1 cellular context compared by ENCODE assay signal in the genomic region with DNA sequence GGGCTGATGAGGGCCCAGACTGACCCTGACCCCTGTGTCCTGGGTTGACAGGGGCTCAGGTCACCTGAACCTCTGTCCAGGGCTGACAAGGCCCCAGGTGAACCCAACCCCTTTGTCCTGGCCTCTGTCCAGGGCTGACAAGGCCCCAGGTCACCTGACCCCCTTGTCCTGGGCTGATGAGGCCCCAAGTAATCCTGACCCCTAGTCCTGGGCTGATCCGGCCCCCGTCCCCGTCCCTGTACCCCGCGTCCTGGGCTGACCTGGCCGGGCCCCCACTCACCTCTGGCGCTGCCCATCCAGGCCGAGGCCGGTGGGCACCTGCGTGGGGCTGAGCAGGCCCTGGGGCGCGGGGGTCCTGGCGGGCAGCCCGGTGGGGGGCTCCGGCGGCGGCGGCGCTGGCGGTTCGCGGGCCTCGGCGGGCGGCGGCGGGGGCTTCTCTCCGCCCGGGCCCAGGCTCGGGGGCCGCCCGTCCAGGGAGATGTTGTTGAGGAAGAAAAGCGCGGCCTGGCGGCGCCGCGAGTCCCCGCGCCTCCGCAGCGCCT.
TF ChIP-seq lines count a peak whose summit lies in the region.

No MANE protein-coding gene starts in this region.

TF ChIP-seq in K562, 482 proteins besides CTCF, POLR2A, EP300 and RAD21:
- TF ChIP-seq RAD51 (IDR thresholded peaks at IDR 0.05; ENCODE audit: borderline replicate concordance, low read depth) (0 out of 2 replicates have a peak, but pooled peaks have one; percentile 25), CBFA2T3 (IDR thresholded peaks at IDR 0.05) (no peak), ZNF830 (CRISPR knock-in tag; IDR thresholded peaks at IDR 0.05) (no peak), SAP30 (IDR thresholded peaks at IDR 0.05; ENCODE audit: borderline replicate concordance, insufficient read depth, low read depth, low read length, poor library complexity, severe bottlenecking) (peak; percentile 46), ESRRA (IDR thresholded peaks at IDR 0.05; ENCODE audit: borderline replicate concordance, low read depth) (peak; percentile 36; the same call in 1 of the 2 replicates), IFI16 (CRISPR knock-in tag; IDR thresholded peaks at IDR 0.05) (no peak), NFIC (IDR thresholded peaks at IDR 0.05) (peak; percentile 59), GATA2 (CRISPR knock-in tag; IDR thresholded peaks at IDR 0.05) (no peak), SIN3A (IDR thresholded peaks at IDR 0.05; ENCODE audit: borderline replicate concordance in 2 of 2, control insufficient read depth in 1 of 2, low read depth in 2 of 2, low read length in 2 of 2) (0 out of 4 replicates have a peak, but pooled peaks of 1 of the 2 experiments have one; percentile 5), PHF8 (IDR thresholded peaks at IDR 0.05; ENCODE audit: borderline replicate concordance, low read length) (peak; percentile 47; the same call in 1 of the 2 replicates), SMARCA5 (IDR thresholded peaks at IDR 0.05) (no peak), JUNB (CRISPR knock-in tag; conservative IDR thresholded peaks at IDR 0.05) (no peak), HMGN3 (IDR thresholded peaks at IDR 0.05; ENCODE audit: borderline replicate concordance, extremely low read depth, insufficient read length, low read depth, low read length) (peak; percentile 0)
- TF ChIP-seq, protein P1, sequence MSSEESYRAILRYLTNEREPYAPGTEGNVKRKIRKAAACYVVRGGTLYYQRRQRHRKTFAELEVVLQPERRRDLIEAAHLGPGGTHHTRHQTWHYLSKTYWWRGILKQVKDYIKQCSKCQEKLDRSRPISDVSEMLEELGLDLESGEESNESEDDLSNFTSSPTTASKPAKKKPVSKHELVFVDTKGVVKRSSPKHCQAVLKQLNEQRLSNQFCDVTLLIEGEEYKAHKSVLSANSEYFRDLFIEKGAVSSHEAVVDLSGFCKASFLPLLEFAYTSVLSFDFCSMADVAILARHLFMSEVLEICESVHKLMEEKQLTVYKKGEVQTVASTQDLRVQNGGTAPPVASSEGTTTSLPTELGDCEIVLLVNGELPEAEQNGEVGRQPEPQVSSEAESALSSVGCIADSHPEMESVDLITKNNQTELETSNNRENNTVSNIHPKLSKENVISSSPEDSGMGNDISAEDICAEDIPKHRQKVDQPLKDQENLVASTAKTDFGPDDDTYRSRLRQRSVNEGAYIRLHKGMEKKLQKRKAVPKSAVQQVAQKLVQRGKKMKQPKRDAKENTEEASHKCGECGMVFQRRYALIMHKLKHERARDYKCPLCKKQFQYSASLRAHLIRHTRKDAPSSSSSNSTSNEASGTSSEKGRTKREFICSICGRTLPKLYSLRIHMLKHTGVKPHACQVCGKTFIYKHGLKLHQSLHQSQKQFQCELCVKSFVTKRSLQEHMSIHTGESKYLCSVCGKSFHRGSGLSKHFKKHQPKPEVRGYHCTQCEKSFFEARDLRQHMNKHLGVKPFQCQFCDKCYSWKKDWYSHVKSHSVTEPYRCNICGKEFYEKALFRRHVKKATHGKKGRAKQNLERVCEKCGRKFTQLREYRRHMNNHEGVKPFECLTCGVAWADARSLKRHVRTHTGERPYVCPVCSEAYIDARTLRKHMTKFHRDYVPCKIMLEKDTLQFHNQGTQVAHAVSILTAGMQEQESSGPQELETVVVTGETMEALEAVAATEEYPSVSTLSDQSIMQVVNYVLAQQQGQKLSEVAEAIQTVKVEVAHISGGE (CRISPR knock-in tag; IDR thresholded peaks at IDR 0.05): 0 out of 6 replicates have a peak, but pooled peaks of 1 of the 3 experiments have one; percentile 12
- TF ChIP-seq, protein P2, sequence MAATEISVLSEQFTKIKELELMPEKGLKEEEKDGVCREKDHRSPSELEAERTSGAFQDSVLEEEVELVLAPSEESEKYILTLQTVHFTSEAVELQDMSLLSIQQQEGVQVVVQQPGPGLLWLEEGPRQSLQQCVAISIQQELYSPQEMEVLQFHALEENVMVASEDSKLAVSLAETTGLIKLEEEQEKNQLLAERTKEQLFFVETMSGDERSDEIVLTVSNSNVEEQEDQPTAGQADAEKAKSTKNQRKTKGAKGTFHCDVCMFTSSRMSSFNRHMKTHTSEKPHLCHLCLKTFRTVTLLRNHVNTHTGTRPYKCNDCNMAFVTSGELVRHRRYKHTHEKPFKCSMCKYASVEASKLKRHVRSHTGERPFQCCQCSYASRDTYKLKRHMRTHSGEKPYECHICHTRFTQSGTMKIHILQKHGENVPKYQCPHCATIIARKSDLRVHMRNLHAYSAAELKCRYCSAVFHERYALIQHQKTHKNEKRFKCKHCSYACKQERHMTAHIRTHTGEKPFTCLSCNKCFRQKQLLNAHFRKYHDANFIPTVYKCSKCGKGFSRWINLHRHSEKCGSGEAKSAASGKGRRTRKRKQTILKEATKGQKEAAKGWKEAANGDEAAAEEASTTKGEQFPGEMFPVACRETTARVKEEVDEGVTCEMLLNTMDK (IDR thresholded peaks at IDR 0.05; ENCODE audit: borderline replicate concordance, insufficient read depth, low read depth, low read length, poor library complexity, severe bottlenecking): peak; percentile 22
- TF ChIP-seq, protein P3, sequence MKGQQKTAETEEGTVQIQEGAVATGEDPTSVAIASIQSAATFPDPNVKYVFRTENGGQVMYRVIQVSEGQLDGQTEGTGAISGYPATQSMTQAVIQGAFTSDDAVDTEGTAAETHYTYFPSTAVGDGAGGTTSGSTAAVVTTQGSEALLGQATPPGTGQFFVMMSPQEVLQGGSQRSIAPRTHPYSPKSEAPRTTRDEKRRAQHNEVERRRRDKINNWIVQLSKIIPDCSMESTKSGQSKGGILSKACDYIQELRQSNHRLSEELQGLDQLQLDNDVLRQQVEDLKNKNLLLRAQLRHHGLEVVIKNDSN (CRISPR knock-in tag; IDR thresholded peaks at IDR 0.05): peak; percentile 44; the same call in 1 of the 2 replicates
- TF ChIP-seq, protein P4, sequence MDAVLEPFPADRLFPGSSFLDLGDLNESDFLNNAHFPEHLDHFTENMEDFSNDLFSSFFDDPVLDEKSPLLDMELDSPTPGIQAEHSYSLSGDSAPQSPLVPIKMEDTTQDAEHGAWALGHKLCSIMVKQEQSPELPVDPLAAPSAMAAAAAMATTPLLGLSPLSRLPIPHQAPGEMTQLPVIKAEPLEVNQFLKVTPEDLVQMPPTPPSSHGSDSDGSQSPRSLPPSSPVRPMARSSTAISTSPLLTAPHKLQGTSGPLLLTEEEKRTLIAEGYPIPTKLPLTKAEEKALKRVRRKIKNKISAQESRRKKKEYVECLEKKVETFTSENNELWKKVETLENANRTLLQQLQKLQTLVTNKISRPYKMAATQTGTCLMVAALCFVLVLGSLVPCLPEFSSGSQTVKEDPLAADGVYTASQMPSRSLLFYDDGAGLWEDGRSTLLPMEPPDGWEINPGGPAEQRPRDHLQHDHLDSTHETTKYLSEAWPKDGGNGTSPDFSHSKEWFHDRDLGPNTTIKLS (IDR thresholded peaks at IDR 0.05; ENCODE audit: borderline replicate concordance, low read depth): no peak
- TF ChIP-seq, protein P5, sequence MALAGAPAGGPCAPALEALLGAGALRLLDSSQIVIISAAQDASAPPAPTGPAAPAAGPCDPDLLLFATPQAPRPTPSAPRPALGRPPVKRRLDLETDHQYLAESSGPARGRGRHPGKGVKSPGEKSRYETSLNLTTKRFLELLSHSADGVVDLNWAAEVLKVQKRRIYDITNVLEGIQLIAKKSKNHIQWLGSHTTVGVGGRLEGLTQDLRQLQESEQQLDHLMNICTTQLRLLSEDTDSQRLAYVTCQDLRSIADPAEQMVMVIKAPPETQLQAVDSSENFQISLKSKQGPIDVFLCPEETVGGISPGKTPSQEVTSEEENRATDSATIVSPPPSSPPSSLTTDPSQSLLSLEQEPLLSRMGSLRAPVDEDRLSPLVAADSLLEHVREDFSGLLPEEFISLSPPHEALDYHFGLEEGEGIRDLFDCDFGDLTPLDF (CRISPR knock-in tag; IDR thresholded peaks at IDR 0.05): no peak
- TF ChIP-seq, protein P6, sequence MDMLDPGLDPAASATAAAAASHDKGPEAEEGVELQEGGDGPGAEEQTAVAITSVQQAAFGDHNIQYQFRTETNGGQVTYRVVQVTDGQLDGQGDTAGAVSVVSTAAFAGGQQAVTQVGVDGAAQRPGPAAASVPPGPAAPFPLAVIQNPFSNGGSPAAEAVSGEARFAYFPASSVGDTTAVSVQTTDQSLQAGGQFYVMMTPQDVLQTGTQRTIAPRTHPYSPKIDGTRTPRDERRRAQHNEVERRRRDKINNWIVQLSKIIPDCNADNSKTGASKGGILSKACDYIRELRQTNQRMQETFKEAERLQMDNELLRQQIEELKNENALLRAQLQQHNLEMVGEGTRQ (CRISPR knock-in tag; IDR thresholded peaks at IDR 0.05): peak; percentile 41; the same call in 1 of the 2 replicates
